Comparison of ENCODE assay signal across 9 cellular contexts in the genomic region with DNA sequence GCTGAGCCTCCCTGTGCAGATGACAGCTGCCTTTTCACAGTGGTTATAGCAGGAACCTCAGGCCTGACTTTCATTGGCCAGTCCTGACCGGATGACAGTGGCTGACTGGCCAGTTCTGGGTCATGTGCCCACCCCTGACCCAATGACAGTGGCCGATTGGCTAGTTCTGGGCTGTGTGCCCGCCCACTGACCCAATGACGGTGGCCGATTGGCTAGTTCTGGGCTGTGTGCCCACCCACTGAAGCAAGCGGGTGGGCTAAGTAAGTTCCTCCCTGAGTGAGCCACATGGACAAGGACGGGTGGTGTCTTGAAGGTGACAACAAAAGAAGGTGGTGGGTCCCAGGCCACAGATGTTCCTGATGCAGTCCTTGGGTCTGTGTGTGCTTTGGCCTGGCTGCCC. TPM values are rescaled to one million over a fixed set of nuclear protein-coding genes. Genes with fewer than 3 reads are reported as not detected.
DNase-seq lines count a peak whose midpoint lies in the region; ATAC-seq lines count a peak whose summit lies in the region.
"Had no signal": no experiment of that assay in that cellular context is flagged by ENCODE, and none has a peak within 500 bp of the region (broad histone marks: within the 10 kb centered on the region; RNA-seq: fewer than 3 reads in every experiment).

No MANE protein-coding gene starts in this region.

- peaks cover 1 to 29% (median 8%) of the 10 kb centered on the region in 5 donors for H3K36me3 Mint-ChIP-seq in naive thymus-derived CD4-positive, alpha-beta T cell

- H3K27ac Mint-ChIP-seq in naive thymus-derived CD4-positive, alpha-beta T cell = no peak overlapping the region
- H3K27ac Mint-ChIP-seq: activated naive CD4-positive, alpha-beta T cell treated with anti-CD3 and anti-CD28 coated beads, Interleukin-2, amount 50 U/mL, for 24 hours had no signal

- POLR2A ChIA-PET in naive thymus-derived CD4-positive, alpha-beta T cell (lab: Charles Lee) = no interaction called here

- ATAC-seq in naive thymus-derived CD4-positive, alpha-beta T cell = peak; percentile 86

- no peaks in the 10 kb centered on the region for H3K9me3 Mint-ChIP-seq in naive thymus-derived CD4-positive, alpha-beta T cell
- H3K9me3 Mint-ChIP-seq: activated naive CD4-positive, alpha-beta T cell treated with anti-CD3 and anti-CD28 coated beads, Interleukin-2, amount 50 U/mL, for 24 hours had no signal

- H3K9me3 ChIP-seq in naive thymus-derived CD4-positive, alpha-beta T cell (ENCODE audit: control insufficient read depth in 2 of 3, low read length in 3 of 3) = no peaks in the 10 kb centered on the region

- no peak overlapping the region for H3K27ac ChIP-seq in naive thymus-derived CD4-positive, alpha-beta T cell (ENCODE audit: low read depth, low read length)

- H3K27me3 Mint-ChIP-seq in naive thymus-derived CD4-positive, alpha-beta T cell = no peaks in the 10 kb centered on the region
- H3K27me3 Mint-ChIP-seq: activated naive CD4-positive, alpha-beta T cell treated with anti-CD3 and anti-CD28 coated beads, Interleukin-2, amount 50 U/mL, for 24 hours had no signal

- H3K4me1 Mint-ChIP-seq in naive thymus-derived CD4-positive, alpha-beta T cell = peaks cover 0 to 14% (median 0%) of the 10 kb centered on the region in 7 donors
- H3K4me1 Mint-ChIP-seq: activated naive CD4-positive, alpha-beta T cell treated with anti-CD3 and anti-CD28 coated beads, Interleukin-2, amount 50 U/mL, for 24 hours had no signal

- H3K4me3 ChIP-seq in naive thymus-derived CD4-positive, alpha-beta T cell (ENCODE audit: low read length) = no peak overlapping the region

- no peak overlapping the region for H3K4me3 Mint-ChIP-seq in naive thymus-derived CD4-positive, alpha-beta T cell
- H3K4me3 Mint-ChIP-seq: activated naive CD4-positive, alpha-beta T cell treated with anti-CD3 and anti-CD28 coated beads, Interleukin-2, amount 50 U/mL, for 24 hours had no signal

- H3K27me3 ChIP-seq in naive thymus-derived CD4-positive, alpha-beta T cell (ENCODE audit: control insufficient read depth in 2 of 2, insufficient read depth in 2 of 2, low read length in 2 of 2) = no peaks in the 10 kb centered on the region

- H3K4me1 ChIP-seq in naive thymus-derived CD4-positive, alpha-beta T cell (ENCODE audit: control insufficient read depth in 2 of 2, insufficient read depth in 2 of 2, low read length in 2 of 2) = no peaks in the 10 kb centered on the region

- intact Hi-C loops in naive thymus-derived CD4-positive, alpha-beta T cell (cut with micrococcal nuclease) = no loop called here

- DNase-seq in NCI-H2196 (lab: John Stamatoyannopoulos, UW; ENCODE audit: unreplicated experiment) = peak; percentile 2
- no peak for DNase-seq in NCI-H2196 treated with DMSO at 0.1 percent for 48 hours (lab: John Stamatoyannopoulos, UW; ENCODE audit: unreplicated experiment)
- peak; percentile 15 for DNase-seq in M059J (ENCODE audit: low read depth)
- DNase-seq in dermis blood vessel endothelial cell = peak; percentile 49
- no peak for DNase-seq in naive thymus-derived CD4-positive, alpha-beta T cell
- DNase-seq in putamen (ENCODE audit: low spot score) = no peak
- no peak for DNase-seq in activated CD4-positive, alpha-beta T cell treated with anti-CD3 and anti-CD28 coated beads, Interleukin-2, amount 50 U/mL, for 48 hours
- DNase-seq in activated CD4-positive, CD25-positive, alpha-beta regulatory T cell treated with anti-CD3 and anti-CD28 coated beads, Interleukin-2, amount 50 U/mL, for 72 hours = no peak

- H3K36me3 ChIP-seq in naive thymus-derived CD4-positive, alpha-beta T cell (ENCODE audit: control insufficient read depth in 2 of 3, insufficient read depth in 3 of 3, low read length in 3 of 3) = peaks cover 0 to 61% (median 0%) of the 10 kb centered on the region in 3 experiments

- CTCF ChIA-PET in naive thymus-derived CD4-positive, alpha-beta T cell (lab: Charles Lee) = interaction anchor here (1.5 kb wide), 1 partner anchor 9 kb away, joined by 3 read pairs; no protein-coding TSS in a partner anchor

RNA-seq across cellular contexts. Expression of a gene that starts 9.5 kb away (rescaled TPM):
- 105 and 117 TPM in 2 replicates for total RNA-seq in M059J (2014; rRNA removed; shearing (Covaris generic))
- total RNA-seq in dermis blood vessel endothelial cell = 120 and 125 TPM in 2 replicates
- 10 to 100 TPM; 26.7 to 50.3 (median 40.7) TPM for total RNA-seq in naive thymus-derived CD4-positive, alpha-beta T cell
- 10 to 100 TPM; 19.4 to 31.5 TPM for polyA plus RNA-seq in naive thymus-derived CD4-positive, alpha-beta T cell

RNA-seq across cellular contexts. Expression of a gene that starts 34.9 kb away (rescaled TPM):
- 172 and 272 TPM in 2 replicates for total RNA-seq in M059J (2014; rRNA removed; shearing (Covaris generic))
- 102 and 167 TPM in 2 replicates for total RNA-seq in dermis blood vessel endothelial cell
- 1 to 10 TPM in 1 of 5 experiments, under 1 TPM in 1, not detected in 3; 0.48 to 2.8 TPM for total RNA-seq in naive thymus-derived CD4-positive, alpha-beta T cell
- under 1 TPM in 1 of 2 donors, not detected in 1; 0.22 TPM for polyA plus RNA-seq in naive thymus-derived CD4-positive, alpha-beta T cell

RNA-seq across cellular contexts. Expression of a gene that starts 39.4 kb away (rescaled TPM):
- total RNA-seq in M059J (2014; rRNA removed; shearing (Covaris generic)) = 2.1 and 4.0 TPM in 2 replicates
- 2.3 and 2.6 TPM in 2 replicates for total RNA-seq in dermis blood vessel endothelial cell
- 10 to 100 TPM; 10.1 to 13.9 (median 11.2) TPM for total RNA-seq in naive thymus-derived CD4-positive, alpha-beta T cell
- under 1 TPM; 0.14 to 0.51 TPM for polyA plus RNA-seq in naive thymus-derived CD4-positive, alpha-beta T cell

Comparison
In these comparisons a context has a peak if more than half of its experiments do, and no peak if none do; other contexts are left out.
1. DNase-seq: peak in NCI-H2196 (single experiment), M059J (single experiment) and dermis blood vessel endothelial cell (single experiment); none in NCI-H2196 treated with DMSO at 0.1 percent for 48 hours (single experiment), naive thymus-derived CD4-positive, alpha-beta T cell (0 of 9), putamen (single experiment), activated CD4-positive, alpha-beta T cell treated with anti-CD3 and anti-CD28 coated beads, Interleukin-2, amount 50 U/mL, for 48 hours (0 of 2) and activated CD4-positive, CD25-positive, alpha-beta regulatory T cell treated with anti-CD3 and anti-CD28 coated beads, Interleukin-2, amount 50 U/mL, for 72 hours (single experiment).
2. RNA of a gene that starts 34.9 kb away (total RNA-seq): 172 to 272 TPM in M059J and 102 to 167 TPM in dermis blood vessel endothelial cell; 0.48 to 2.8 TPM in naive thymus-derived CD4-positive, alpha-beta T cell; every median in the first group is over 10 times any median in the second.